1 cellular context compared by ENCODE assay signal in genomic region chr3:124730129-124730919, GRCh38.
TF ChIP-seq lines count a peak whose summit lies in the region.

Gene UMPS (plus strand): TSS chr3:124730452. CDS start chr3:124730472, 20 bp downstream.

TF ChIP-seq in K562, 482 proteins besides CTCF, POLR2A, EP300 and RAD21 (continued from another document and continues in another):
- peak; percentile 85 for TF ChIP-seq ZBTB40 (IDR thresholded peaks at IDR 0.05)
- no peak for TF ChIP-seq ZBTB40 (CRISPR knock-in tag; IDR thresholded peaks at IDR 0.05)
- no peak for TF ChIP-seq ID3 (CRISPR knock-in tag; IDR thresholded peaks at IDR 0.05)
- 0 out of 2 replicates have a peak, but pooled peaks have one; percentile 35 for TF ChIP-seq ID3 (tag; IDR thresholded peaks at IDR 0.05)
- 0 out of 2 replicates have a peak, but pooled peaks have one; percentile 51 for TF ChIP-seq ERF (CRISPR knock-in tag; IDR thresholded peaks at IDR 0.05)
- TF ChIP-seq ZNF551 (CRISPR knock-in tag; IDR thresholded peaks at IDR 0.05) = no peak
- peak; percentile 59 for TF ChIP-seq SMAD1 (IDR thresholded peaks at IDR 0.05; ENCODE audit: low read depth, low read length, partially characterized antibody)
- TF ChIP-seq E2F6 (IDR thresholded peaks at IDR 0.05; ENCODE audit: borderline replicate concordance in 1 of 2, extremely low read depth in 1 of 2, insufficient read depth in 1 of 2, insufficient read length in 1 of 2, low read depth in 1 of 2, low read length in 1 of 2, poor library complexity in 1 of 2, severe bottlenecking in 1 of 2) = peak; percentile 69 to 79
- no peak for TF ChIP-seq CCNT2 (IDR thresholded peaks at IDR 0.05; ENCODE audit: borderline replicate concordance, extremely low read depth, insufficient read length, low read depth, low read length)
- TF ChIP-seq MNT (conservative IDR thresholded peaks at IDR 0.05) = peak; percentile 41 to 86; a peak in 3 of 4 replicates
- TF ChIP-seq MCM3 (IDR thresholded peaks at IDR 0.05) = no peak
- TF ChIP-seq PYGO2 (tag; IDR thresholded peaks at IDR 0.05) = no peak
- TF ChIP-seq KDM5B (IDR thresholded peaks at IDR 0.05; ENCODE audit: insufficient replicate concordance, low read depth, low read length) = peak; percentile 88
- TF ChIP-seq TAL1 (IDR thresholded peaks at IDR 0.05) = no peak
- TF ChIP-seq TFAM (CRISPR knock-in tag; conservative IDR thresholded peaks at IDR 0.05) = no peak
- no peak for TF ChIP-seq ADNP (tag; IDR thresholded peaks at IDR 0.05)
- TF ChIP-seq PHF8 (IDR thresholded peaks at IDR 0.05; ENCODE audit: borderline replicate concordance, low read length) = peak; percentile 98
- TF ChIP-seq CXXC5 (CRISPR knock-in tag; IDR thresholded peaks at IDR 0.05) = peak; percentile 65
- peak; percentile 91 for TF ChIP-seq GABPA (tag; conservative IDR thresholded peaks at IDR 0.05; ENCODE audit: low read depth)
- no peak for TF ChIP-seq HNRNPL (IDR thresholded peaks at IDR 0.05; ENCODE audit: low read depth, low read length)
- TF ChIP-seq THRAP3 (IDR thresholded peaks at IDR 0.05; ENCODE audit: borderline replicate concordance) = no peak
- TF ChIP-seq TEAD1 (CRISPR knock-in tag; IDR thresholded peaks at IDR 0.05) = peak; percentile 56 to 87; a peak in 1 of 4 replicates
- TF ChIP-seq ZBTB12 (CRISPR knock-in tag; IDR thresholded peaks at IDR 0.05) = peak; percentile 91
- TF ChIP-seq ZSCAN29 (IDR thresholded peaks at IDR 0.05) = no peak
- TF ChIP-seq ZEB2 (IDR thresholded peaks at IDR 0.05) = no peak
- TF ChIP-seq HDAC1 (IDR thresholded peaks at IDR 0.05) = peak in 1 of 2 experiments; percentile 91; a peak in 2 of 4 replicates
- TF ChIP-seq POLR2AphosphoS5 (IDR thresholded peaks at IDR 0.05; ENCODE audit: control insufficient read depth, insufficient read depth, low read depth, low read length) = peak; percentile 73
- TF ChIP-seq ZBTB33 (CRISPR knock-in tag; IDR thresholded peaks at IDR 0.05) = no peak
- TF ChIP-seq DDX20 (tag; IDR thresholded peaks at IDR 0.05; ENCODE audit: low read depth) = no peak
- TF ChIP-seq TEAD4 (IDR thresholded peaks at IDR 0.05; ENCODE audit: low read length) = no peak
- TF ChIP-seq TEAD4 (CRISPR knock-in tag; IDR thresholded peaks at IDR 0.05; ENCODE audit: borderline replicate concordance) = 0 out of 2 replicates have a peak, but pooled peaks have one; percentile 8
- no peak for TF ChIP-seq SRSF9 (IDR thresholded peaks at IDR 0.05; ENCODE audit: borderline replicate concordance, low read depth, low read length)
- no peak for TF ChIP-seq ZNF274 (IDR thresholded peaks at IDR 0.05; ENCODE audit: borderline replicate concordance, low read depth, low read length)
- TF ChIP-seq CHCHD3 (CRISPR knock-in tag; IDR thresholded peaks at IDR 0.05) = no peak
- no peak for TF ChIP-seq PPARD (CRISPR knock-in tag; IDR thresholded peaks at IDR 0.05)
- no peak for TF ChIP-seq FOXM1 (IDR thresholded peaks at IDR 0.05; ENCODE audit: low read depth)
- TF ChIP-seq FOXM1 (CRISPR knock-in tag; IDR thresholded peaks at IDR 0.05; ENCODE audit: low read depth) = no peak
- no peak for TF ChIP-seq BCLAF1 (IDR thresholded peaks at IDR 0.05; ENCODE audit: borderline replicate concordance in 1 of 2, control insufficient read depth in 1 of 2, low read depth in 2 of 2, low read length in 1 of 2)
- 0 out of 2 replicates have a peak, but pooled peaks have one; percentile 14 for TF ChIP-seq KAT8 (IDR thresholded peaks at IDR 0.05; ENCODE audit: low read depth)
- TF ChIP-seq HDAC3 (IDR thresholded peaks at IDR 0.05; ENCODE audit: borderline replicate concordance, partially characterized antibody) = no peak
- peak; percentile 41 for TF ChIP-seq NCOA4 (IDR thresholded peaks at IDR 0.05; ENCODE audit: partially characterized antibody)
- TF ChIP-seq SRSF7 (optimal IDR thresholded peaks at IDR 0.05; ENCODE audit: low read depth, low read length) = no peak
- TF ChIP-seq TCF3 (CRISPR knock-in tag; IDR thresholded peaks at IDR 0.05) = 0 out of 2 replicates have a peak, but pooled peaks have one; percentile 8
- TF ChIP-seq ETS2 (tag; IDR thresholded peaks at IDR 0.05; ENCODE audit: borderline replicate concordance, poor library complexity, severe bottlenecking) = no peak
- TF ChIP-seq ZC3H11A (IDR thresholded peaks at IDR 0.05; ENCODE audit: low read depth, low read length) = no peak
